8 cellular contexts compared by ENCODE assay signal in genomic region chr3:157865449-157865862, GRCh38.
DNase-seq lines count a peak whose midpoint lies in the region; ATAC-seq lines count a peak whose summit lies in the region.

No MANE protein-coding gene starts in this region.

- DNase-seq in CD1c-positive myeloid dendritic cell (ENCODE audit: extremely low spot score) (peak; percentile 59), NCI-H748 treated with DMSO at 0.1 percent for 48 hours (lab: John Stamatoyannopoulos, UW) (peak; percentile 5), left colon (peak in 1 of 2 donors; percentile 61), mesenteric fat pad (ENCODE audit: low spot score) (no peak), kidney glomerular epithelial cell (lab: John Stamatoyannopoulos, UW) (no peak)
- peak; percentile 9 for DNase-seq in activated T-cell treated with anti-CD3 and anti-CD28 coated beads, Interleukin-2, amount 50 U/mL, for 4 hours

- peak; percentile 81 for ATAC-seq in GM18517 (IDR thresholded peaks at IDR 0.05; ENCODE audit: unreplicated experiment)
- ATAC-seq in HG02870 (IDR thresholded peaks at IDR 0.05; ENCODE audit: unreplicated experiment): peak; percentile 84
- peak in 1 of 2 donors; percentile 43 for ATAC-seq in activated T-cell treated with anti-CD3 and anti-CD28 coated beads, Interleukin-2, amount 50 U/mL, for 4 hours
- ATAC-seq in left colon: peak; percentile 79

- no peaks in the 10 kb centered on the region for H3K36me3 Mint-ChIP-seq in activated T-cell treated with anti-CD3 and anti-CD28 coated beads, Interleukin-2, amount 50 U/mL, for 4 hours (ENCODE audit: insufficient read depth)

- H3K4me1 Mint-ChIP-seq in activated T-cell treated with anti-CD3 and anti-CD28 coated beads, Interleukin-2, amount 50 U/mL, for 4 hours (ENCODE audit: low read depth): no peaks in the 10 kb centered on the region

- no peak overlapping the region for H3K4me3 Mint-ChIP-seq in activated T-cell treated with anti-CD3 and anti-CD28 coated beads, Interleukin-2, amount 50 U/mL, for 4 hours

- H3K27me3 Mint-ChIP-seq in activated T-cell treated with anti-CD3 and anti-CD28 coated beads, Interleukin-2, amount 50 U/mL, for 4 hours (ENCODE audit: low read depth): no peaks in the 10 kb centered on the region

- no peaks in the 10 kb centered on the region for H3K9me3 Mint-ChIP-seq in activated T-cell treated with anti-CD3 and anti-CD28 coated beads, Interleukin-2, amount 50 U/mL, for 4 hours

- intact Hi-C loops in left colon (cut with DNase I, micrococcal nuclease): no loop called here

Comparison
In these comparisons a context has a peak if more than half of its experiments do, and no peak if none do; other contexts are left out.
1. DNase-seq: peak in CD1c-positive myeloid dendritic cell (single experiment), NCI-H748 treated with DMSO at 0.1 percent for 48 hours (single experiment) and activated T-cell treated with anti-CD3 and anti-CD28 coated beads, Interleukin-2, amount 50 U/mL, for 4 hours (single experiment); none in mesenteric fat pad (single experiment) and kidney glomerular epithelial cell (single experiment).